ENCODE assay signal across 9 cellular contexts in genomic region chr13:30346159-30346788, GRCh38. TPM values are rescaled to one million over a fixed set of nuclear protein-coding genes. Genes with fewer than 3 reads are reported as not detected.
A peak's percentile ranks its signal among the peaks of the same experiment; 100 is the strongest.
DNase-seq lines count a peak whose midpoint lies in the region; ATAC-seq lines count a peak whose summit lies in the region.
"Had no signal": no experiment of that assay in that cellular context is flagged by ENCODE, and none has a peak within 500 bp of the region (broad histone marks: within the 10 kb centered on the region; RNA-seq: fewer than 3 reads in every experiment).

No MANE protein-coding gene starts in this region.

- H3K27me3 ChIP-seq in H7 (ENCODE audit: control insufficient read depth, insufficient read depth, low read length), result no peaks in the 10 kb centered on the region

- H3K4me1 Mint-ChIP-seq in activated CD4-positive, alpha-beta memory T cell treated with anti-CD3 and anti-CD28 coated beads, Interleukin-2, amount 10 ng/mL, durations not matched to agents 7 days and 5 days, result peaks cover 37% of the 10 kb centered on the region
- H3K4me1 Mint-ChIP-seq in naive B cell, result peaks cover 23 to 38% (median 30%) of the 10 kb centered on the region in 3 donors

- peak overlapping the region; percentile 38 for H3K4me3 Mint-ChIP-seq in activated CD4-positive, alpha-beta memory T cell treated with anti-CD3 and anti-CD28 coated beads, Interleukin-2, amount 10 ng/mL, durations not matched to agents 7 days and 5 days
- peak overlapping the region; percentile 7 to 79 (median 60) for H3K4me3 Mint-ChIP-seq in naive B cell

- H3K36me3 Mint-ChIP-seq in activated CD4-positive, alpha-beta memory T cell treated with anti-CD3 and anti-CD28 coated beads, Interleukin-2, amount 10 ng/mL, durations not matched to agents 7 days and 5 days (ENCODE audit: low read depth), result peaks cover 44% of the 10 kb centered on the region
- H3K36me3 Mint-ChIP-seq in naive B cell, result no peaks in the 10 kb centered on the region

- no peaks in the 10 kb centered on the region for H3K36me3 ChIP-seq in H7 (replicated peaks; ENCODE audit: control insufficient read depth, insufficient read depth, low read length)

- DNase-seq in GF-D8 (lab: John Stamatoyannopoulos, UW) (peak; percentile 36), naive B cell (peak; percentile 61), H7 (no peak), HCEC 1CT (no peak), NCI-H446 treated with DMSO at 0.1 percent for 48 hours (lab: John Stamatoyannopoulos, UW) (no peak), HuH-7 (ENCODE audit: low spot score) (no peak)
- peak; percentile 91 for DNase-seq in activated CD4-positive, alpha-beta memory T cell treated with anti-CD3 and anti-CD28 coated beads, Interleukin-2, amount 10 ng/mL, durations not matched to agents 7 days and 5 days
- DNase-seq: left cardiac atrium had no signal

- no peaks in the 10 kb centered on the region for H3K27me3 Mint-ChIP-seq in activated CD4-positive, alpha-beta memory T cell treated with anti-CD3 and anti-CD28 coated beads, Interleukin-2, amount 10 ng/mL, durations not matched to agents 7 days and 5 days
- no peaks in the 10 kb centered on the region for H3K27me3 Mint-ChIP-seq in naive B cell

- CTCF ChIA-PET in activated CD4-positive, alpha-beta memory T cell treated with anti-CD3 and anti-CD28 coated beads, Interleukin-2, amount 10 ng/mL, durations not matched to agents 7 days and 5 days (lab: Charles Lee), result interaction anchor here (1.1 to 3.3 kb wide), 8 partner anchors 9 to 214 kb away, joined by 3 to 23 read pairs (median 6); partner anchors contain the start of gene KATNAL1

- POLR2A ChIA-PET in activated CD4-positive, alpha-beta memory T cell treated with anti-CD3 and anti-CD28 coated beads, Interleukin-2, amount 10 ng/mL, durations not matched to agents 7 days and 5 days (lab: Charles Lee), result interaction anchor here (0.6 to 5.0 kb wide), 16 partner anchors 10 to 410 kb away, joined by 3 to 75 read pairs (median 4); partner anchors contain the start of genes HMGB1, KATNAL1, UBE2L5 and USPL1

- no peak overlapping the region for H3K4me3 ChIP-seq in H7 (ENCODE audit: insufficient read depth, low read depth, low read length)

- peak; percentile 54 for ATAC-seq in HG03039 (IDR thresholded peaks at IDR 0.05; ENCODE audit: unreplicated experiment)
- ATAC-seq in naive B cell (ENCODE audit: low read depth in 2 of 2), result peak; percentile 97 to 98

- H3K27ac Mint-ChIP-seq in activated CD4-positive, alpha-beta memory T cell treated with anti-CD3 and anti-CD28 coated beads, Interleukin-2, amount 10 ng/mL, durations not matched to agents 7 days and 5 days, result peak overlapping the region; percentile 60
- H3K27ac Mint-ChIP-seq in naive B cell, result peak overlapping the region in 5 of 6 donors; percentile 31 to 76 (median 64)

- H3K9me3 Mint-ChIP-seq in activated CD4-positive, alpha-beta memory T cell treated with anti-CD3 and anti-CD28 coated beads, Interleukin-2, amount 10 ng/mL, durations not matched to agents 7 days and 5 days, result peaks cover 9% of the 10 kb centered on the region
- H3K9me3 Mint-ChIP-seq in naive B cell, result no peaks in the 10 kb centered on the region

RNA-seq across cellular contexts. Expression of gene KATNAL1, which starts 38.9 kb away (rescaled TPM):
- total RNA-seq in activated CD4-positive, alpha-beta memory T cell treated with anti-CD3 and anti-CD28 coated beads, Interleukin-2, amount 10 ng/mL, durations not matched to agents 7 days and 5 days, result 10 to 100 TPM; 27.8 to 29.4 TPM
- 1 to 10 TPM; 3.7 to 8.9 (median 6.9) TPM for polyA plus RNA-seq in naive B cell (ENCODE audit: low read depth in 6 of 6)
- total RNA-seq in H7 (2014; rRNA removed; shearing (Covaris generic)), result 12.1 and 12.8 TPM in 2 replicates

Comparison
In these comparisons a context has a peak if more than half of its experiments do, and no peak if none do; other contexts are left out.
1. DNase-seq: peak in GF-D8 (single experiment), activated CD4-positive, alpha-beta memory T cell treated with anti-CD3 and anti-CD28 coated beads, Interleukin-2, amount 10 ng/mL, durations not matched to agents 7 days and 5 days (single experiment) and naive B cell (single experiment); none in H7 (single experiment), HCEC 1CT (single experiment), NCI-H446 treated with DMSO at 0.1 percent for 48 hours (single experiment) and HuH-7 (single experiment).